Comparison of ENCODE assay signal across 12 cellular contexts in genomic region chr4:8260656-8261111, GRCh38. TPM values are rescaled to one million over a fixed set of nuclear protein-coding genes. Genes with fewer than 3 reads are reported as not detected.
DNase-seq lines count a peak whose midpoint lies in the region; ATAC-seq, FAIRE-seq and TF ChIP-seq lines count a peak whose summit lies in the region.
"Had no signal": no experiment of that assay in that cellular context is flagged by ENCODE, and none has a peak within 500 bp of the region (broad histone marks: within the 10 kb centered on the region; RNA-seq: fewer than 3 reads in every experiment).

No MANE protein-coding gene starts in this region.

- no peak for TF ChIP-seq CTCF in endothelial cell of umbilical vein (IDR thresholded peaks at IDR 0.05; ENCODE audit: extremely low read depth in 1 of 2, insufficient read depth in 1 of 2, low read depth in 1 of 2, low read length in 2 of 2)

- FAIRE-seq in endothelial cell of umbilical vein (lab: Jason Lieb, UNC) = no peak

- no peak for TF ChIP-seq POLR2A in endothelial cell of umbilical vein (IDR thresholded peaks at IDR 0.05; ENCODE audit: low read depth, low read length)

- H3K9me3 ChIP-seq in endothelial cell of umbilical vein (replicated peaks; ENCODE audit: control insufficient read depth, insufficient read depth, low read length) = no peaks in the 10 kb centered on the region
- H3K9me3 ChIP-seq: heart left ventricle had no signal

- dilution Hi-C loops in endothelial cell of umbilical vein (cut with MboI; ENCODE audit: extremely low pct_ligation_motif_present, low sequenced_read_pairs) = no loop called here

- H3K27ac ChIP-seq in endothelial cell of umbilical vein (ENCODE audit: insufficient read depth, low read depth, low read length) = no peak overlapping the region

- intact Hi-C loops in endothelial cell of umbilical vein (cut with micrococcal nuclease) (loop anchor here (10.0 kb wide), 1 partner anchor 334 kb away; the partner anchor contains the start of gene CPZ), posterior cingulate gyrus (cut with DNase I) (no loop called here)

- no peaks in the 10 kb centered on the region for H3K4me1 ChIP-seq in endothelial cell of umbilical vein (ENCODE audit: control insufficient read depth, extremely low read depth, insufficient read depth, low read length)

- H3K36me3 ChIP-seq in endothelial cell of umbilical vein (ENCODE audit: control insufficient read depth in 2 of 2, extremely low read depth in 1 of 2, insufficient read depth in 2 of 2, low read length in 2 of 2) = no peaks in the 10 kb centered on the region
- H3K36me3 ChIP-seq: heart left ventricle had no signal

- DNase-seq in AG20443 (ENCODE audit: low spot score) = peak; percentile 82
- DNase-seq in NCI-H510A (lab: John Stamatoyannopoulos, UW) = peak; percentile 46
- DNase-seq in endothelial cell of umbilical vein (ENCODE audit: low read depth, low spot score) = peak; percentile 23
- DNase-seq in non-pigmented ciliary epithelial cell (ENCODE audit: low read depth) = peak; percentile 52
- DNase-seq in T-helper 2 cell = no peak
- DNase-seq in activated CD8-positive, alpha-beta T cell treated with anti-CD3 and anti-CD28 coated beads, Interleukin-2, amount 10 ng/mL, durations not matched to agents 7 days and 5 days = no peak
- no peak for DNase-seq in activated CD8-positive, alpha-beta memory T cell treated with anti-CD3 and anti-CD28 coated beads for 24 hours
- no peak for DNase-seq in posterior cingulate gyrus
- DNase-seq: activated CD4-positive, alpha-beta T cell treated with anti-CD3 and anti-CD28 coated beads, Interleukin-2, amount 50 U/mL, for 1 hour; heart left ventricle; KBM-7; naive thymus-derived CD8-positive, alpha-beta T cell had no signal

- H3K27ac Mint-ChIP-seq in activated CD8-positive, alpha-beta T cell treated with anti-CD3 and anti-CD28 coated beads, Interleukin-2, amount 10 ng/mL, durations not matched to agents 7 days and 5 days = no peak overlapping the region

- H3K27me3 Mint-ChIP-seq in activated CD8-positive, alpha-beta T cell treated with anti-CD3 and anti-CD28 coated beads, Interleukin-2, amount 10 ng/mL, durations not matched to agents 7 days and 5 days (ENCODE audit: low read depth) = no peaks in the 10 kb centered on the region

- CTCF ChIA-PET in endothelial cell of umbilical vein (lab: Charles Lee) = interaction anchor here (1.1 to 1.5 kb wide), 3 partner anchors 9 to 150 kb away, joined by 3 to 5 read pairs (median 5); partner anchors contain the start of gene HTRA3
- CTCF ChIA-PET in activated CD8-positive, alpha-beta T cell treated with anti-CD3 and anti-CD28 coated beads, Interleukin-2, amount 10 ng/mL, durations not matched to agents 7 days and 5 days (lab: Charles Lee) = no interaction called here

- H3K36me3 Mint-ChIP-seq in activated CD8-positive, alpha-beta T cell treated with anti-CD3 and anti-CD28 coated beads, Interleukin-2, amount 10 ng/mL, durations not matched to agents 7 days and 5 days (ENCODE audit: low read depth) = no peaks in the 10 kb centered on the region
- H3K36me3 Mint-ChIP-seq: naive thymus-derived CD8-positive, alpha-beta T cell had no signal

- no peaks in the 10 kb centered on the region for H3K9me1 ChIP-seq in endothelial cell of umbilical vein (replicated peaks; ENCODE audit: control insufficient read depth, extremely low read depth, insufficient read depth, low read length)

- no peak for ATAC-seq in activated CD8-positive, alpha-beta T cell treated with anti-CD3 and anti-CD28 coated beads, Interleukin-2, amount 10 ng/mL, durations not matched to agents 7 days and 5 days
- ATAC-seq: heart left ventricle; naive thymus-derived CD8-positive, alpha-beta T cell had no signal

- H3K4me3 ChIP-seq in endothelial cell of umbilical vein (replicated peaks in 1 of 3; ENCODE audit: insufficient read depth in 1 of 3, low read depth in 1 of 3, low read length in 3 of 3) = no peak overlapping the region
- H3K4me3 ChIP-seq: heart left ventricle had no signal

- no peaks in the 10 kb centered on the region for H3K4me1 Mint-ChIP-seq in activated CD8-positive, alpha-beta T cell treated with anti-CD3 and anti-CD28 coated beads, Interleukin-2, amount 10 ng/mL, durations not matched to agents 7 days and 5 days (ENCODE audit: low read depth)

- H2AFZ ChIP-seq in endothelial cell of umbilical vein (ENCODE audit: low read depth, low read length) = no peak overlapping the region

- peaks cover 0 to 3% of the 10 kb centered on the region in 2 experiments for H3K27me3 ChIP-seq in endothelial cell of umbilical vein (ENCODE audit: control insufficient read depth in 2 of 2, insufficient read depth in 2 of 2, low read length in 2 of 2)
- H3K27me3 ChIP-seq: heart left ventricle had no signal

- no peak overlapping the region for H3K4me3 Mint-ChIP-seq in activated CD8-positive, alpha-beta T cell treated with anti-CD3 and anti-CD28 coated beads, Interleukin-2, amount 10 ng/mL, durations not matched to agents 7 days and 5 days

- no peaks in the 10 kb centered on the region for H3K79me2 ChIP-seq in endothelial cell of umbilical vein (ENCODE audit: control insufficient read depth, insufficient read depth, low read length)

- no peaks in the 10 kb centered on the region for H4K20me1 ChIP-seq in endothelial cell of umbilical vein (replicated peaks; ENCODE audit: control insufficient read depth, extremely low read depth, insufficient read depth, low read length)

- no peak overlapping the region for H3K9ac ChIP-seq in endothelial cell of umbilical vein (replicated peaks; ENCODE audit: extremely low read depth, insufficient read depth, low read length)

- BruUV-seq in endothelial cell of umbilical vein (replicated peaks; lab: Mats Ljungman, UMichigan) = no TSS peak

- H3K9me3 Mint-ChIP-seq in activated CD8-positive, alpha-beta T cell treated with anti-CD3 and anti-CD28 coated beads, Interleukin-2, amount 10 ng/mL, durations not matched to agents 7 days and 5 days (ENCODE audit: insufficient read depth) = no peaks in the 10 kb centered on the region
- H3K9me3 Mint-ChIP-seq: naive thymus-derived CD8-positive, alpha-beta T cell had no signal

- POLR2A ChIA-PET in endothelial cell of umbilical vein (lab: Charles Lee) = no interaction called here
- POLR2A ChIA-PET in activated CD8-positive, alpha-beta T cell treated with anti-CD3 and anti-CD28 coated beads, Interleukin-2, amount 10 ng/mL, durations not matched to agents 7 days and 5 days (lab: Charles Lee) = no interaction called here

- H3K4me2 ChIP-seq in endothelial cell of umbilical vein (ENCODE audit: insufficient read depth, low read length) = no peak overlapping the region

TF ChIP-seq in endothelial cell of umbilical vein, 7 proteins besides CTCF, POLR2A, EP300 and RAD21:
- TF ChIP-seq POLR2AphosphoS5 (IDR thresholded peaks at IDR 0.05; ENCODE audit: insufficient read depth, low read depth, low read length) (no peak), EZH2 (IDR thresholded peaks at IDR 0.05; ENCODE audit: borderline replicate concordance, low read depth, low read length, severe bottlenecking) (no peak), FOS (IDR thresholded peaks at IDR 0.05; ENCODE audit: borderline replicate concordance, insufficient read depth, low read length) (no peak), GATA2 (IDR thresholded peaks at IDR 0.05; ENCODE audit: insufficient read depth, insufficient read length, low read depth, low read length) (no peak), MAX (IDR thresholded peaks at IDR 0.05; ENCODE audit: insufficient read depth, insufficient read length) (no peak), MYC (IDR thresholded peaks at IDR 0.05; ENCODE audit: low read depth, low read length) (no peak), JUN (IDR thresholded peaks at IDR 0.05; ENCODE audit: borderline replicate concordance, insufficient read depth, insufficient read length, low read depth) (no peak)

RNA-seq across cellular contexts. Expression of gene HTRA3, which starts 8.9 kb away (rescaled TPM):
- 8.2 and 12.0 TPM in 2 replicates for total RNA-seq in endothelial cell of umbilical vein
- polyA plus RNA-seq in endothelial cell of umbilical vein = 9.0 and 10.6 TPM in 2 replicates
- polyA plus RNA-seq in endothelial cell of umbilical vein (2011; cell fraction: cytosol; rRNA removed) = 9.9 TPM in 2 replicates
- polyA plus RNA-seq in endothelial cell of umbilical vein (2011; cell fraction: nucleus; rRNA removed) = 3.4 and 4.2 TPM in 2 replicates
- polyA plus RNA-seq in endothelial cell of umbilical vein (2012) = 13.5 and 22.2 TPM in 2 replicates
- 3.3 and 4.1 TPM in 2 replicates for polyA minus RNA-seq in endothelial cell of umbilical vein
- 0.41 TPM for polyA minus RNA-seq in endothelial cell of umbilical vein (2011; cell fraction: cytosol; rRNA and poly(A)+ RNA removed)
- polyA minus RNA-seq in endothelial cell of umbilical vein (2011; cell fraction: nucleus; rRNA and poly(A)+ RNA removed) = 1.5 and 1.6 TPM in 2 replicates
- total RNA-seq in activated CD8-positive, alpha-beta T cell treated with anti-CD3 and anti-CD28 coated beads, Interleukin-2, amount 10 ng/mL, durations not matched to agents 7 days and 5 days = not detected
- total RNA-seq: naive thymus-derived CD8-positive, alpha-beta T cell had no signal
- polyA plus RNA-seq: naive thymus-derived CD8-positive, alpha-beta T cell had no signal

Comparison
In these comparisons a context has a peak if more than half of its experiments do, and no peak if none do; other contexts are left out.
1. DNase-seq: peak in AG20443 (single experiment), NCI-H510A (single experiment), endothelial cell of umbilical vein (single experiment) and non-pigmented ciliary epithelial cell (single experiment); none in T-helper 2 cell (0 of 5), activated CD8-positive, alpha-beta T cell treated with anti-CD3 and anti-CD28 coated beads, Interleukin-2, amount 10 ng/mL, durations not matched to agents 7 days and 5 days (single experiment), activated CD8-positive, alpha-beta memory T cell treated with anti-CD3 and anti-CD28 coated beads for 24 hours (single experiment) and posterior cingulate gyrus (0 of 10).